ENCODE assay signal across 9 cellular contexts in genomic region chr12:65277994-65278575, GRCh38. TPM values are rescaled to one million over a fixed set of nuclear protein-coding genes. Genes with fewer than 3 reads are reported as not detected.
DNase-seq lines count a peak whose midpoint lies in the region; ATAC-seq and TF ChIP-seq lines count a peak whose summit lies in the region.
"Had no signal": no experiment of that assay in that cellular context is flagged by ENCODE, and none has a peak within 500 bp of the region (broad histone marks: within the 10 kb centered on the region; RNA-seq: fewer than 3 reads in every experiment).

No MANE protein-coding gene starts in this region.

- peak overlapping the region; percentile 95 for H3K4me2 ChIP-seq in Loucy (ENCODE audit: low read depth, low read length, poor library complexity, severe bottlenecking)

- peaks cover 8% of the 10 kb centered on the region for H3F3A ChIP-seq in Loucy (ENCODE audit: low read depth)

- H3K9me3 Mint-ChIP-seq in naive thymus-derived CD8-positive, alpha-beta T cell, result no peaks in the 10 kb centered on the region

- peak overlapping the region; percentile 87 for H3K9ac ChIP-seq in Loucy (ENCODE audit: low read depth, low read length, poor library complexity, severe bottlenecking)

- POLR2A ChIA-PET in naive thymus-derived CD8-positive, alpha-beta T cell (lab: Charles Lee), result no interaction called here

- ATAC-seq in naive thymus-derived CD8-positive, alpha-beta T cell, result no peak
- ATAC-seq in HG03097 (IDR thresholded peaks at IDR 0.05; ENCODE audit: low FRiP score, unreplicated experiment), result no peak

- peaks cover 28 to 67% (median 51%) of the 10 kb centered on the region in 5 donors for H3K27me3 Mint-ChIP-seq in naive thymus-derived CD8-positive, alpha-beta T cell

- H3K9me2 ChIP-seq in Loucy (replicated peaks; ENCODE audit: low read depth, low read length), result no peaks in the 10 kb centered on the region

- H4K20me1 ChIP-seq in Loucy (ENCODE audit: insufficient read depth, low read length, poor library complexity, severe bottlenecking), result peaks cover 16% of the 10 kb centered on the region

- peak overlapping the region; percentile 50 to 77 (median 72) for H3K4me3 Mint-ChIP-seq in naive thymus-derived CD8-positive, alpha-beta T cell

- no peak overlapping the region for H3K27ac Mint-ChIP-seq in naive thymus-derived CD8-positive, alpha-beta T cell

- peaks cover 42% of the 10 kb centered on the region for H3K79me2 ChIP-seq in Loucy (ENCODE audit: insufficient read depth, low read length)

- H3K27me3 ChIP-seq in Loucy (ENCODE audit: insufficient read depth, low read length, poor library complexity, severe bottlenecking), result no peaks in the 10 kb centered on the region
- peaks cover 31% of the 10 kb centered on the region for H3K27me3 ChIP-seq in ectodermal cell (ENCODE audit: control insufficient read depth, insufficient read depth, low read length, poor library complexity, severe bottlenecking)

- peaks cover 0 to 12% (median 7%) of the 10 kb centered on the region in 4 donors for H3K4me1 Mint-ChIP-seq in naive thymus-derived CD8-positive, alpha-beta T cell

- DNase-seq in AG20443 (ENCODE audit: low spot score) (peak; percentile 9), medulla oblongata (ENCODE audit: extremely low spot score) (no peak), cerebellar nuclear complex (lab: John Stamatoyannopoulos, UW) (no peak), posterior vena cava (ENCODE audit: low spot score) (no peak)
- peak in 1 of 10 donors; percentile 6 for DNase-seq in naive thymus-derived CD8-positive, alpha-beta T cell

- H3K36me3 ChIP-seq in Loucy (ENCODE audit: insufficient read depth, low read length), result no peaks in the 10 kb centered on the region
- no peaks in the 10 kb centered on the region for H3K36me3 ChIP-seq in ectodermal cell (ENCODE audit: control insufficient read depth, insufficient read depth, low read length)

- H3K4me1 ChIP-seq in Loucy (ENCODE audit: insufficient read depth, low read length, poor library complexity, severe bottlenecking) (peaks cover 57% of the 10 kb centered on the region), ectodermal cell (ENCODE audit: control insufficient read depth, insufficient read depth, low read length) (no peaks in the 10 kb centered on the region)

- peak overlapping the region; percentile 89; the same call in 1 of the 2 replicates for H2AFZ ChIP-seq in Loucy (ENCODE audit: low read length)

- no peaks in the 10 kb centered on the region for H3K9me3 ChIP-seq in Loucy (ENCODE audit: insufficient read depth, low read depth, low read length)
- no peaks in the 10 kb centered on the region for H3K9me3 ChIP-seq in ectodermal cell (ENCODE audit: control insufficient read depth, low read length)

- intact Hi-C loops in posterior vena cava (cut with DNase I), result no loop called here

- no peak for TF ChIP-seq CTCF in Loucy (conservative IDR thresholded peaks at IDR 0.05; ENCODE audit: low read length)

- H3K36me3 Mint-ChIP-seq in naive thymus-derived CD8-positive, alpha-beta T cell, result no peaks in the 10 kb centered on the region

- H3K4me3 ChIP-seq in Loucy (ENCODE audit: low read length, poor library complexity, severe bottlenecking) (peak overlapping the region; percentile 91), ectodermal cell (ENCODE audit: insufficient read depth, low read depth, low read length) (peak overlapping the region; percentile 85)

- H3K27ac ChIP-seq in ectodermal cell (ENCODE audit: insufficient read depth, low read depth, low read length, poor library complexity, severe bottlenecking), result no peak overlapping the region

- WGBS in ectodermal cell, 2 experiments, result 3 to 6% methylated on average over 22 to 23 of the region's 23 CpGs

RNA-seq across cellular contexts. Expression of gene MSRB3, which starts 0.4 kb away (rescaled TPM):
- polyA plus RNA-seq in ectodermal cell (2013, experiment 1 of 4), result 10.2 TPM
- 10.6 TPM for polyA plus RNA-seq in ectodermal cell (2013, experiment 2 of 4)
- polyA plus RNA-seq in ectodermal cell (2013, experiment 3 of 4), result 8.5 TPM
- polyA plus RNA-seq in ectodermal cell (2013, experiment 4 of 4), result 8.3 TPM
- not detected for total RNA-seq in naive thymus-derived CD8-positive, alpha-beta T cell
- polyA plus RNA-seq in naive thymus-derived CD8-positive, alpha-beta T cell, result not detected
- 100 to 1,000 TPM; 299 to 329 TPM for total RNA-seq in posterior vena cava
- total RNA-seq: T-helper 2 cell treated with Interferon-gamma antibody and Interleukin-4, amounts not matched to agents 100 ng/mL and 5 ng/mL, for 36 hours had no signal

Comparison
In these comparisons a context has a peak if more than half of its experiments do, and no peak if none do; other contexts are left out.
1. RNA of gene MSRB3, which starts 0.4 kb away (total RNA-seq): 299 to 329 TPM in posterior vena cava; not detected in naive thymus-derived CD8-positive, alpha-beta T cell; every median in the first group is over 100 times any median in the second.